ENCODE assay signal across 10 cellular contexts in the genomic region with DNA sequence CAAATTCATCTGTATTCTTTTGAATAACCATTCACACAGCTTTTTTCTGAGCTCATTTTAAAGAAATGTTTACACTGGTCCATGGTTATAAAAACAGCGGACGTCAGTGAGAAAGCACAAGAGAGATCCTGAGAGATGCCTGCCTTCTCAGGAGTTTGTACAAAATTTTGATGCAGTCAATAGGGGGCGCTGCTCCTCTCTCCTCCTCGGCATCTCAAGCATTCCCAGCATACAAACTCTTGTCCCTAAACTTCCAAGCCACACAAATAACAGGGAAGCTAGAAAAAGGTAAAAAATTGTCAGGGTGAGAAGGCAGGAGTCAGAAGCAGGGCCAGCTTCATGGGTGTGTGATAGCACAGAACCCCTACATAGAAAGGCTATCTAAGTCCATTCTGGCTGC. TPM values are rescaled to one million over a fixed set of nuclear protein-coding genes. Genes with fewer than 3 reads are reported as not detected.
DNase-seq lines count a peak whose midpoint lies in the region; ATAC-seq and TF ChIP-seq lines count a peak whose summit lies in the region.
"Had no signal": no experiment of that assay in that cellular context is flagged by ENCODE, and none has a peak within 500 bp of the region (broad histone marks: within the 10 kb centered on the region; RNA-seq: fewer than 3 reads in every experiment).

No MANE protein-coding gene starts in this region.

- peaks cover 13% of the 10 kb centered on the region for H3K27me3 Mint-ChIP-seq in Calu3 (ENCODE audit: unreplicated experiment)

- in situ Hi-C loops in astrocyte of the spinal cord (cut with HindIII; ENCODE audit: low sequenced_read_pairs): no loop called here

- POLR2A ChIA-PET in HEK293T (lab: Yijun Ruan, JAX): no interaction called here

- H3K36me3 Mint-ChIP-seq in Calu3 (ENCODE audit: insufficient read depth, unreplicated experiment): no peaks in the 10 kb centered on the region

- peak; percentile 6 for DNase-seq in Calu3
- DNase-seq in HEK293T (ENCODE audit: extremely low spot score): peak; percentile 30
- DNase-seq in astrocyte of the spinal cord (ENCODE audit: low read depth, low spot score): no peak
- peak; percentile 12 for DNase-seq in kidney tubule cell (ENCODE audit: low spot score)
- no peak for DNase-seq in cortex of kidney (lab: John Stamatoyannopoulos, UW)
- no peak for DNase-seq in COLO668 (lab: John Stamatoyannopoulos, UW; ENCODE audit: unreplicated experiment)
- DNase-seq: NCI-H1092 treated with DMSO at 0.1 percent for 48 hours had no signal

- CTCF ChIA-PET in Calu3 (lab: Charles Lee) (no interaction called here), HEK293T (lab: Yijun Ruan, JAX) (interaction anchor here (0.8 to 1.6 kb wide), 7 partner anchors 9 to 160 kb away, joined by 3 to 9 read pairs (median 4); no protein-coding TSS in a partner anchor)

- H3K4me1 Mint-ChIP-seq in Calu3 (ENCODE audit: low read depth, unreplicated experiment): no peaks in the 10 kb centered on the region

- intact Hi-C loops in Calu3 (cut with micrococcal nuclease; ENCODE audit: unreplicated experiment): no loop called here

- no peak overlapping the region for H3K4me3 ChIP-seq in astrocyte of the spinal cord (ENCODE audit: low read depth, low read length)

- no peak overlapping the region for H3K4me3 Mint-ChIP-seq in Calu3 (ENCODE audit: low read depth, unreplicated experiment)
- H3K4me3 Mint-ChIP-seq: activated T-helper 1 cell treated with anti-CD3 and anti-CD28 coated beads, Interleukin-12 subunit alpha, Interleukin-12 subunit beta, Interleukin-2, Interleukin-4 antibody, amounts not matched to agents 30 ng/mL and 10 ng/mL and 1 ng/mL, durations not matched to agents 14 hours and 24 hours and 36 hours had no signal

- no TSS peak for BruUV-seq in Calu3 (replicated peaks; lab: Mats Ljungman, UMichigan)

- no peak overlapping the region for H3K27ac Mint-ChIP-seq in Calu3 (ENCODE audit: unreplicated experiment)
- H3K27ac Mint-ChIP-seq: activated T-helper 1 cell treated with anti-CD3 and anti-CD28 coated beads, Interleukin-12 subunit alpha, Interleukin-12 subunit beta, Interleukin-2, Interleukin-4 antibody, amounts not matched to agents 30 ng/mL and 10 ng/mL and 1 ng/mL, durations not matched to agents 14 hours and 24 hours and 36 hours had no signal

- peaks cover 3% of the 10 kb centered on the region for H3K9me3 Mint-ChIP-seq in Calu3 (ENCODE audit: low read depth, unreplicated experiment)

- ATAC-seq in GM21723 (IDR thresholded peaks at IDR 0.05; ENCODE audit: unreplicated experiment) (no peak), HG02852 (IDR thresholded peaks at IDR 0.05; ENCODE audit: unreplicated experiment) (no peak)

- peak; percentile 39 for TF ChIP-seq CTCF in Calu3 (IDR thresholded peaks at IDR 0.05; ENCODE audit: unreplicated experiment)
- peak; percentile 42 for TF ChIP-seq CTCF in astrocyte of the spinal cord (IDR thresholded peaks at IDR 0.05; ENCODE audit: low read depth, low read length)

TF ChIP-seq in HEK293T, 16 proteins besides CTCF, POLR2A, EP300 and RAD21:
- TF ChIP-seq ARNT (IDR thresholded peaks at IDR 0.05) (no peak), CTBP1 (IDR thresholded peaks at IDR 0.05; ENCODE audit: borderline replicate concordance) (no peak), FOXA1 (IDR thresholded peaks at IDR 0.05) (no peak)

RNA-seq across cellular contexts. Expression of a gene that starts 11.2 kb away (rescaled TPM):
- 15.7 and 16.3 TPM in 2 replicates for total RNA-seq in Calu3 (2022)

Comparison
In these comparisons a context has a peak if more than half of its experiments do, and no peak if none do; other contexts are left out.
1. DNase-seq: peak in Calu3 (single experiment), HEK293T (single experiment) and kidney tubule cell (single experiment); none in astrocyte of the spinal cord (single experiment), cortex of kidney (single experiment) and COLO668 (single experiment).